ENCODE assay signal across 12 cellular contexts in genomic region chr6:31657406-31658157, GRCh38. TPM values are rescaled to one million over a fixed set of nuclear protein-coding genes. Genes with fewer than 3 reads are reported as not detected.
A peak's percentile ranks its signal among the peaks of the same experiment; 100 is the strongest.
DNase-seq lines count a peak whose midpoint lies in the region; ATAC-seq and TF ChIP-seq lines count a peak whose summit lies in the region.
"Had no signal": no experiment of that assay in that cellular context is flagged by ENCODE, and none has a peak within 500 bp of the region (broad histone marks: within the 10 kb centered on the region; RNA-seq: fewer than 3 reads in every experiment).

No MANE protein-coding gene starts in this region.

- TF ChIP-seq CTCF in PC-3 (conservative IDR thresholded peaks at IDR 0.05; ENCODE audit: low read depth, low read length): no peak
- no peak for TF ChIP-seq CTCF in brain (conservative IDR thresholded peaks at IDR 0.05)
- TF ChIP-seq CTCF in osteocyte (IDR thresholded peaks at IDR 0.05): no peak
- no peak for TF ChIP-seq CTCF in adrenal gland (IDR thresholded peaks at IDR 0.05)
- no peak for TF ChIP-seq CTCF in BE2C (IDR thresholded peaks at IDR 0.05; ENCODE audit: low read depth, low read length)

- H3K27ac ChIP-seq in PC-3 (ENCODE audit: low read length) (no peak overlapping the region), adrenal gland (peak overlapping the region in 1 of 5 donors; percentile 15)

- H3K4me1 ChIP-seq in PC-3 (ENCODE audit: insufficient read depth, low read length): peaks cover 38% of the 10 kb centered on the region
- H3K4me1 ChIP-seq in adrenal gland (replicated peaks in 1 of 2): peaks cover 12 to 40% of the 10 kb centered on the region in 2 donors
- no peaks in the 10 kb centered on the region for H3K4me1 ChIP-seq in BE2C

- no peaks in the 10 kb centered on the region for H3K27me3 ChIP-seq in PC-3 (ENCODE audit: low read length)
- H3K27me3 ChIP-seq in adrenal gland: no peaks in the 10 kb centered on the region
- H3K27me3 ChIP-seq in BE2C: no peaks in the 10 kb centered on the region
- H3K27me3 ChIP-seq: ascending aorta, left lung had no signal

- H3K27me3 Mint-ChIP-seq in brain (peaks cover 6% of the 10 kb centered on the region), osteocyte (ENCODE audit: unreplicated experiment) (no peaks in the 10 kb centered on the region)

- POLR2A ChIA-PET in PC-3 (lab: Charles Lee; ENCODE audit: unreplicated experiment): no interaction called here

- H3K4me2 ChIP-seq in PC-3 (ENCODE audit: low read length): peak overlapping the region; percentile 99; the same call in 1 of the 2 replicates

- WGBS in adrenal gland, 4 donors: 77 to 84% (median 80%) methylated on average over 6 of the region's 6 CpGs

- H3K27ac Mint-ChIP-seq in brain (peak overlapping the region; percentile 41 to 97 (median 75)), osteocyte (ENCODE audit: unreplicated experiment) (no peak overlapping the region)

- CTCF ChIA-PET in PC-3 (lab: Charles Lee): no interaction called here

- peaks cover 70% of the 10 kb centered on the region for H3K4me1 Mint-ChIP-seq in brain
- peaks cover 45% of the 10 kb centered on the region for H3K4me1 Mint-ChIP-seq in osteocyte (ENCODE audit: unreplicated experiment)

- H3K4me3 Mint-ChIP-seq in brain (peak overlapping the region; percentile 90 to 93 (median 91)), osteocyte (ENCODE audit: unreplicated experiment) (peak overlapping the region; percentile 26)

- no peak for TF ChIP-seq POLR2A in adrenal gland (IDR thresholded peaks at IDR 0.05)

- H3K4me3 ChIP-seq in PC-3 (ENCODE audit: low read length): no peak overlapping the region
- no peak overlapping the region for H3K4me3 ChIP-seq in adrenal gland
- H3K4me3 ChIP-seq in BE2C (ENCODE audit: low read depth, low read length): no peak overlapping the region
- H3K4me3 ChIP-seq: left lung had no signal

- H3K79me2 ChIP-seq in PC-3 (ENCODE audit: low read length): peaks cover 35% of the 10 kb centered on the region

- no TSS peak for BruUV-seq in PC-3 (replicated peaks; lab: Mats Ljungman, UMichigan)

- no peak overlapping the region for H3K9ac ChIP-seq in PC-3 (ENCODE audit: low read length)

- H3K9me2 ChIP-seq in PC-3 (replicated peaks; ENCODE audit: low read length): no peaks in the 10 kb centered on the region

- H4K20me1 ChIP-seq in PC-3 (ENCODE audit: low read length): peaks cover 4% of the 10 kb centered on the region; the same call in 1 of the 2 replicates

- H3K36me3 ChIP-seq in PC-3 (ENCODE audit: low read depth, low read length) (peaks cover 2% of the 10 kb centered on the region; the same call in 1 of the 2 replicates), adrenal gland (replicated peaks in 1 of 2) (peaks cover 0 to 24% of the 10 kb centered on the region in 2 donors), BE2C (no peaks in the 10 kb centered on the region)

- H3K9me3 ChIP-seq in PC-3 (ENCODE audit: low read length) (no peaks in the 10 kb centered on the region), adrenal gland (replicated peaks in 1 of 3) (no peaks in the 10 kb centered on the region), BE2C (no peaks in the 10 kb centered on the region)
- H3K9me3 ChIP-seq: ascending aorta, left lung had no signal

- no peaks in the 10 kb centered on the region for H3F3A ChIP-seq in PC-3 (ENCODE audit: low read length, unreplicated experiment)

- DNase-seq in NK-92 treated with Interleukin-12 subunit alpha and Interleukin-12 subunit beta, amount 100 ng/mL, for 24 hours (lab: John Stamatoyannopoulos, UW): peak; percentile 18
- DNase-seq in NK-92 (lab: John Stamatoyannopoulos, UW; ENCODE audit: unreplicated experiment) (no peak), PC-3 (peak; percentile 19), osteocyte (ENCODE audit: extremely low spot score, unreplicated experiment) (no peak), dedifferentiated amniotic fluid mesenchymal stem cell (ENCODE audit: extremely low spot score) (no peak), adrenal gland (no peak), BE2C (no peak)
- DNase-seq: DMS79, SHP77 had no signal

- peaks cover 23% of the 10 kb centered on the region for H3K36me3 Mint-ChIP-seq in brain
- H3K36me3 Mint-ChIP-seq in osteocyte (ENCODE audit: unreplicated experiment): peaks cover 7% of the 10 kb centered on the region

- no peak for ATAC-seq in PC-3
- ATAC-seq: left lung had no signal

- intact Hi-C loops in PC-3 (cut with micrococcal nuclease): no loop called here
- intact Hi-C loops in adrenal gland (cut with DNase I): no loop called here

- H3K9me3 Mint-ChIP-seq in brain: no peaks in the 10 kb centered on the region
- no peaks in the 10 kb centered on the region for H3K9me3 Mint-ChIP-seq in osteocyte (ENCODE audit: unreplicated experiment)

- no peak overlapping the region for H2AFZ ChIP-seq in PC-3 (ENCODE audit: low read length)

RNA-seq across cellular contexts. Expression of gene APOM, which starts 1.9 kb away (rescaled TPM):
- total RNA-seq in PC-3 (2014; rRNA removed): 1.6 and 2.2 TPM in 2 replicates
- polyA plus RNA-seq in brain (ENCODE audit: insufficient read depth, low read depth, low replicate concordance): 12.0 TPM
- 2.2 and 4.0 TPM in 2 replicates for total RNA-seq in osteocyte
- 1 to 10 TPM in 7 of 8 donors, not detected in 1; 2.3 to 4.7 (median 4.0) TPM for total RNA-seq in adrenal gland
- polyA plus RNA-seq in adrenal gland: 10 to 100 TPM in 2 of 3 donors, 1 to 10 TPM in 1; 6.4 to 18.2 (median 10.7) TPM
- 4.7 TPM for polyA plus RNA-seq in BE2C (2012; ENCODE audit: insufficient read depth, insufficient read length, low read depth)
- total RNA-seq: ascending aorta had no signal

RNA-seq across cellular contexts. Expression of gene C6orf47, which starts 3.0 kb away (rescaled TPM):
- 26.3 and 33.2 TPM in 2 replicates for total RNA-seq in PC-3 (2014; rRNA removed)
- 29.4 TPM for polyA plus RNA-seq in brain (ENCODE audit: insufficient read depth, low read depth, low replicate concordance)
- 21.5 and 23.0 TPM in 2 replicates for total RNA-seq in osteocyte
- 10 to 100 TPM; 23.8 to 37.0 (median 27.4) TPM for total RNA-seq in adrenal gland
- polyA plus RNA-seq in adrenal gland: 10 to 100 TPM; 17.9 to 23.6 (median 20.0) TPM
- polyA plus RNA-seq in BE2C (2012; ENCODE audit: insufficient read depth, insufficient read length, low read depth): 11.7 TPM

RNA-seq across cellular contexts. Expression of gene BAG6, which starts 5.1 kb away (rescaled TPM):
- total RNA-seq in PC-3 (2014; rRNA removed): 320 and 365 TPM in 2 replicates
- 614 TPM for polyA plus RNA-seq in brain (ENCODE audit: insufficient read depth, low read depth, low replicate concordance)
- total RNA-seq in osteocyte: 382 and 386 TPM in 2 replicates
- 100 to 1,000 TPM; 247 to 336 (median 315) TPM for total RNA-seq in adrenal gland
- 100 to 1,000 TPM; 170 to 799 (median 668) TPM for polyA plus RNA-seq in adrenal gland
- polyA plus RNA-seq in BE2C (2012; ENCODE audit: insufficient read depth, insufficient read length, low read depth): 472 TPM

RNA-seq across cellular contexts. Expression of gene GPANK1, which starts 7.2 kb away (rescaled TPM):
- total RNA-seq in PC-3 (2014; rRNA removed) (11.8 and 14.9 TPM in 2 replicates), osteocyte (17.0 and 18.7 TPM in 2 replicates), adrenal gland (10 to 100 TPM; 10.2 to 61.2 (median 17.4) TPM)
- polyA plus RNA-seq in brain (ENCODE audit: insufficient read depth, low read depth, low replicate concordance) (82.4 TPM), adrenal gland (10 to 100 TPM in 2 of 3 donors, 1 to 10 TPM in 1; 7.4 to 18.3 (median 17.6) TPM)
- polyA plus RNA-seq in BE2C (2012; ENCODE audit: insufficient read depth, insufficient read length, low read depth): 90.5 TPM

RNA-seq across cellular contexts. Expression of gene CSNK2B, which starts 8.3 kb away (rescaled TPM):
- total RNA-seq in PC-3 (2014; rRNA removed) (227 and 267 TPM in 2 replicates), osteocyte (142 and 163 TPM in 2 replicates), adrenal gland (100 to 1,000 TPM; 142 to 324 (median 206) TPM)
- polyA plus RNA-seq in brain (ENCODE audit: insufficient read depth, low read depth, low replicate concordance) (504 TPM), adrenal gland (100 to 1,000 TPM; 171 to 239 (median 236) TPM)
- 388 TPM for polyA plus RNA-seq in BE2C (2012; ENCODE audit: insufficient read depth, insufficient read length, low read depth)

Comparison
In these comparisons a context has a peak if more than half of its experiments do, and no peak if none do; other contexts are left out.
1. DNase-seq: peak in NK-92 treated with Interleukin-12 subunit alpha and Interleukin-12 subunit beta, amount 100 ng/mL, for 24 hours (single experiment) and PC-3 (single experiment); none in NK-92 (single experiment), osteocyte (single experiment), dedifferentiated amniotic fluid mesenchymal stem cell (single experiment), adrenal gland (0 of 7) and BE2C (single experiment).